28 cellular contexts compared by ENCODE assay signal in genomic region chr11:131481317-131481716, GRCh38.
DNase-seq lines count a peak whose midpoint lies in the region; ATAC-seq and TF ChIP-seq lines count a peak whose summit lies in the region.
"Had no signal": no experiment of that assay in that cellular context is flagged by ENCODE, and none has a peak within 500 bp of the region (broad histone marks: within the 10 kb centered on the region; RNA-seq: fewer than 3 reads in every experiment).

No MANE protein-coding gene starts in this region.

- H3K36me3 Mint-ChIP-seq in glutamatergic neuron (ENCODE audit: unreplicated experiment): no peaks in the 10 kb centered on the region
- H3K36me3 Mint-ChIP-seq: immature natural killer cell; stimulated activated memory B cell treated with anti-CD40 and anti-IgM and Interleukin-4, amounts not matched to agents 10 μg/mL and 1 μg/mL and 100 μg/mL, for 72 hours had no signal

- H3K4me3 Mint-ChIP-seq in glutamatergic neuron (ENCODE audit: unreplicated experiment): peak overlapping the region; percentile 13
- H3K4me3 Mint-ChIP-seq: activated CD4-positive, alpha-beta memory T cell treated with anti-CD3 and anti-CD28 coated beads, Interleukin-2, amount 10 ng/mL, durations not matched to agents 7 days and 5 days; activated naive CD4-positive, alpha-beta T cell treated with anti-CD3 and anti-CD28 coated beads for 36 hours; activated T-helper 1 cell treated with anti-CD3 and anti-CD28 coated beads, Interleukin-12 subunit alpha, Interleukin-12 subunit beta, Interleukin-2, Interleukin-4 antibody, amounts not matched to agents 30 ng/mL and 10 ng/mL and 1 ng/mL, durations not matched to agents 14 hours and 24 hours and 36 hours; immature natural killer cell; neural crest cell; stimulated activated memory B cell treated with anti-CD40 and anti-IgM and Interleukin-4, amounts not matched to agents 10 μg/mL and 1 μg/mL and 100 μg/mL, for 72 hours had no signal

- DNase-seq in HT1080 (ENCODE audit: low read depth) (peak; percentile 76), OCI-M1 (lab: John Stamatoyannopoulos, UW) (peak; percentile 4), glutamatergic neuron (no peak), sciatic nerve (ENCODE audit: low spot score) (no peak), T-helper 9 cell (no peak), NCI-H146 treated with DMSO at 0.1 percent for 48 hours (lab: John Stamatoyannopoulos, UW; ENCODE audit: unreplicated experiment) (no peak), NCI-H345 (lab: John Stamatoyannopoulos, UW) (no peak)
- DNase-seq: activated CD4-positive, alpha-beta memory T cell treated with anti-CD3 and anti-CD28 coated beads, Interleukin-2, amount 10 ng/mL, durations not matched to agents 7 days and 5 days; activated CD4-positive, CD25-positive, alpha-beta regulatory T cell treated with anti-CD3 and anti-CD28 coated beads, Interleukin-2, amount 50 U/mL, for 72 hours; activated CD8-positive, alpha-beta memory T cell treated with anti-CD3 and anti-CD28 coated beads, Interleukin-2, amount 50 U/mL, for 4 hours; activated naive CD4-positive, alpha-beta T cell treated with anti-CD3 and anti-CD28 coated beads for 36 hours; gastrocnemius medialis; immature natural killer cell; Kasumi-1; mesenchymal stem cell; NCI-H1048; NCI-H1694 treated with DMSO at 0.1 percent for 48 hours; NCI-H510A treated with DMSO at 0.1 percent for 48 hours; posterior cingulate gyrus; SHP77 treated with DMSO at 0.1 percent for 48 hours; trophoblast cell had no signal

- ATAC-seq in sciatic nerve: peak; percentile 86
- no peak for ATAC-seq in HG02938 (IDR thresholded peaks at IDR 0.05; ENCODE audit: unreplicated experiment)
- ATAC-seq: GM12878; HepG2; Panc1; stimulated activated memory B cell treated with anti-CD40 and anti-IgM and Interleukin-4, amounts not matched to agents 10 μg/mL and 1 μg/mL and 100 μg/mL, for 72 hours had no signal

- intact Hi-C loops in sciatic nerve (cut with DNase I): no loop called here

- H3K27ac Mint-ChIP-seq in glutamatergic neuron (ENCODE audit: unreplicated experiment): peak overlapping the region; percentile 19
- H3K27ac Mint-ChIP-seq: activated CD4-positive, alpha-beta memory T cell treated with anti-CD3 and anti-CD28 coated beads, Interleukin-2, amount 10 ng/mL, durations not matched to agents 7 days and 5 days; activated naive CD4-positive, alpha-beta T cell treated with anti-CD3 and anti-CD28 coated beads for 36 hours; activated T-helper 1 cell treated with anti-CD3 and anti-CD28 coated beads, Interleukin-12 subunit alpha, Interleukin-12 subunit beta, Interleukin-2, Interleukin-4 antibody, amounts not matched to agents 30 ng/mL and 10 ng/mL and 1 ng/mL, durations not matched to agents 14 hours and 24 hours and 36 hours; immature natural killer cell; stimulated activated memory B cell treated with anti-CD40 and anti-IgM and Interleukin-4, amounts not matched to agents 10 μg/mL and 1 μg/mL and 100 μg/mL, for 72 hours had no signal

- H3K27me3 Mint-ChIP-seq in glutamatergic neuron (ENCODE audit: unreplicated experiment): peaks cover 1% of the 10 kb centered on the region
- H3K27me3 Mint-ChIP-seq: activated CD4-positive, alpha-beta memory T cell treated with anti-CD3 and anti-CD28 coated beads, Interleukin-2, amount 10 ng/mL, durations not matched to agents 7 days and 5 days; stimulated activated memory B cell treated with anti-CD40 and anti-IgM and Interleukin-4, amounts not matched to agents 10 μg/mL and 1 μg/mL and 100 μg/mL, for 72 hours had no signal

- peaks cover 2% of the 10 kb centered on the region for H3K9me3 Mint-ChIP-seq in glutamatergic neuron (ENCODE audit: unreplicated experiment)
- H3K9me3 Mint-ChIP-seq: activated naive CD4-positive, alpha-beta T cell treated with anti-CD3 and anti-CD28 coated beads for 36 hours; activated T-helper 1 cell treated with anti-CD3 and anti-CD28 coated beads, Interleukin-12 subunit alpha, Interleukin-12 subunit beta, Interleukin-2, Interleukin-4 antibody, amounts not matched to agents 30 ng/mL and 10 ng/mL and 1 ng/mL, durations not matched to agents 14 hours and 24 hours and 36 hours; neural crest cell had no signal

- no peak for TF ChIP-seq CTCF in glutamatergic neuron (IDR thresholded peaks at IDR 0.05; ENCODE audit: partially characterized antibody, unreplicated experiment)

- peaks cover 34% of the 10 kb centered on the region for H3K4me1 Mint-ChIP-seq in glutamatergic neuron (ENCODE audit: low read depth, unreplicated experiment)
- H3K4me1 Mint-ChIP-seq: activated CD4-positive, alpha-beta memory T cell treated with anti-CD3 and anti-CD28 coated beads, Interleukin-2, amount 10 ng/mL, durations not matched to agents 7 days and 5 days; immature natural killer cell; stimulated activated memory B cell treated with anti-CD40 and anti-IgM and Interleukin-4, amounts not matched to agents 10 μg/mL and 1 μg/mL and 100 μg/mL, for 72 hours had no signal

Comparison
In these comparisons a context has a peak if more than half of its experiments do, and no peak if none do; other contexts are left out.
1. DNase-seq: peak in HT1080 (single experiment) and OCI-M1 (single experiment); none in glutamatergic neuron (single experiment), sciatic nerve (single experiment), T-helper 9 cell (single experiment), NCI-H146 treated with DMSO at 0.1 percent for 48 hours (single experiment) and NCI-H345 (single experiment).